In the genomic region with DNA sequence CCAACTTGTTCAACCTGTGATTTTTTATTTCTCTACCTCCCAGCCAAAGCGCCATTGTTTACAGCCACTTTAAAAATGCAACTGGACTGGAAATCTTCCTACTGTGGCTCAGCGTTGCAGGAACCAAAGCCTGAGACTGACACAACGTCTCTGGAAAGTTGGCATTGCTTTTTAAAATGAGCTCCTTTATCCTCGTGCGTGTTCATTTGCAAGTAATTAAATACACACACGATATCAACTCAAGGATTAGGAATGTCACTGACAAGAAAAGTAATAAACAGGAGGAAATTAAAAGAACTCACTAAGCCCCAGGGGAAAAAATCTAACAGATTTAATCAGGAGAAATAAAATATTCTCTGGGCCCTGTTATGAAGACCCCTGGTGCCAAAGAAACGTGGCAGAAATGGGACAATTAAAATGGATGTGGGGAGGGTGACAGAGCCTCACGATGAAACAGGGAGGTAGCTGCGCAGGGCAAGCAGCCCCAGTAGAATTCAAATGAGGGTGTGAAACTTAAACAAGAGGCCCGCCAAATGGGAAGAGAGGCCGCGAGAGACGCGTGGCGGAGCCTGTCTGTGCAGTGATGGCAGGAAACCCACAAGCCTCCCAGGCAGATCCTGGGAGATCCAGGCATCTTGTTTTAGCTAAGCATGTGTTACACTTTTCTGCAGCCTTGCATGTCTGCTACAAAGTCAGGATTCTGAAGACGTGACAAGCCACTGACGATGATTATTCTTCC, we compare ENCODE assay signal across 13 cellular contexts.
"Had no signal": no experiment of that assay in that cellular context is flagged by ENCODE, and none has a peak within 500 bp of the region (broad histone marks: within the 10 kb centered on the region; RNA-seq: fewer than 3 reads in every experiment).

No MANE protein-coding gene starts in this region.

- H3K4me3 ChIP-seq: dorsolateral prefrontal cortex, esophagus squamous epithelium, gastrocnemius medialis, heart right ventricle, left lung, thoracic aorta had no signal

- H3K36me3 ChIP-seq: esophagus squamous epithelium, gastrocnemius medialis, heart right ventricle, left lung, thoracic aorta had no signal

- DNase-seq: activated CD4-positive, alpha-beta T cell treated with anti-CD3 and anti-CD28 coated beads, Interleukin-2, amount 50 U/mL, for 1 hour; amygdala; dorsolateral prefrontal cortex; esophagus squamous epithelium; gastrocnemius medialis; left lung; mesendoderm; stimulated activated CD4-positive, alpha-beta T cell treated with anti-CD3 and anti-CD28 coated beads, Interleukin-4, amount 100 ng/mL, for 1 hour; stimulated activated CD8-positive, alpha-beta memory T cell treated with anti-CD3 and anti-CD28 coated beads, Interleukin-4, amount 100 ng/mL, for 48 hours; stimulated activated naive CD8-positive, alpha-beta T cell treated with anti-CD3 and anti-CD28 coated beads, Interleukin-15, Interleukin-2, amounts not matched to agents 100 U/mL and 50 U/mL, for 24 hours; T-helper 2 cell had no signal

- H3K27ac ChIP-seq: dorsolateral prefrontal cortex, esophagus squamous epithelium, gastrocnemius medialis, left lung, thoracic aorta had no signal

- H3K9me3 ChIP-seq: esophagus squamous epithelium, gastrocnemius medialis, thoracic aorta had no signal

- H3K27me3 ChIP-seq: esophagus squamous epithelium, gastrocnemius medialis, heart right ventricle had no signal

- H3K4me1 ChIP-seq: esophagus squamous epithelium, gastrocnemius medialis, left lung had no signal

- ATAC-seq: gastrocnemius medialis; left lung; stimulated activated naive CD8-positive, alpha-beta T cell treated with anti-CD3 and anti-CD28 coated beads, Interleukin-15, Interleukin-2, amounts not matched to agents 100 U/mL and 50 U/mL, for 24 hours had no signal
